ENCODE assay signal across 2 cellular contexts in genomic region chr1:153987621-153988020, GRCh38.
TF ChIP-seq lines count a peak whose summit lies in the region.

No MANE protein-coding gene starts in this region.

TF ChIP-seq in SK-N-SH, 30 proteins besides CTCF, POLR2A, EP300 and RAD21:
- TF ChIP-seq ELF1 (IDR thresholded peaks at IDR 0.05) (no peak), YY1 (IDR thresholded peaks at IDR 0.05; ENCODE audit: low read depth) (no peak), POLR2AphosphoS5 (IDR thresholded peaks at IDR 0.05; ENCODE audit: low read depth, low read length) (no peak), RCOR1 (IDR thresholded peaks at IDR 0.05; ENCODE audit: low read length) (no peak), TAF1 (IDR thresholded peaks at IDR 0.05; ENCODE audit: borderline replicate concordance, low read depth, low read length) (no peak), MAX (IDR thresholded peaks at IDR 0.05; ENCODE audit: low read depth) (no peak), NFIC (IDR thresholded peaks at IDR 0.05; ENCODE audit: borderline replicate concordance) (no peak), IRF3 (IDR thresholded peaks at IDR 0.05; ENCODE audit: low read depth, low read length) (no peak)
- TF ChIP-seq, protein P1, sequence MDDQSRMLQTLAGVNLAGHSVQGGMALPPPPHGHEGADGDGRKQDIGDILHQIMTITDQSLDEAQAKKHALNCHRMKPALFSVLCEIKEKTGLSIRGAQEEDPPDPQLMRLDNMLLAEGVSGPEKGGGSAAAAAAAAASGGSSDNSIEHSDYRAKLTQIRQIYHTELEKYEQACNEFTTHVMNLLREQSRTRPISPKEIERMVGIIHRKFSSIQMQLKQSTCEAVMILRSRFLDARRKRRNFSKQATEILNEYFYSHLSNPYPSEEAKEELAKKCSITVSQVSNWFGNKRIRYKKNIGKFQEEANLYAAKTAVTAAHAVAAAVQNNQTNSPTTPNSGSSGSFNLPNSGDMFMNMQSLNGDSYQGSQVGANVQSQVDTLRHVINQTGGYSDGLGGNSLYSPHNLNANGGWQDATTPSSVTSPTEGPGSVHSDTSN (IDR thresholded peaks at IDR 0.05): no peak

TF ChIP-seq in SK-N-SH treated with all-trans-retinoic acid at 6 μM for 48 hours, 23 proteins besides CTCF, POLR2A, EP300 and RAD21:
- TF ChIP-seq TOX (CRISPR knock-in tag; IDR thresholded peaks at IDR 0.05; ENCODE audit: borderline replicate concordance) (no peak), GLIS3 (CRISPR knock-in tag; IDR thresholded peaks at IDR 0.05) (no peak), PATZ1 (CRISPR knock-in tag; IDR thresholded peaks at IDR 0.05; ENCODE audit: borderline replicate concordance) (no peak), SNAI2 (CRISPR knock-in tag; IDR thresholded peaks at IDR 0.05) (no peak), ZNF8 (CRISPR knock-in tag; IDR thresholded peaks at IDR 0.05) (no peak), CREB5 (CRISPR knock-in tag; IDR thresholded peaks at IDR 0.05; ENCODE audit: low read depth) (no peak), ZNF565 (CRISPR knock-in tag; conservative IDR thresholded peaks at IDR 0.05; ENCODE audit: low read depth) (no peak), ZC3H10 (CRISPR knock-in tag; IDR thresholded peaks at IDR 0.05) (no peak), OSR1 (CRISPR knock-in tag; IDR thresholded peaks at IDR 0.05) (no peak), RARB (CRISPR knock-in tag; IDR thresholded peaks at IDR 0.05) (no peak), ARNTL (CRISPR knock-in tag; IDR thresholded peaks at IDR 0.05; ENCODE audit: borderline replicate concordance, low read depth) (no peak), PPARA (CRISPR knock-in tag; IDR thresholded peaks at IDR 0.05; ENCODE audit: borderline replicate concordance) (no peak)
- TF ChIP-seq, protein P2, sequence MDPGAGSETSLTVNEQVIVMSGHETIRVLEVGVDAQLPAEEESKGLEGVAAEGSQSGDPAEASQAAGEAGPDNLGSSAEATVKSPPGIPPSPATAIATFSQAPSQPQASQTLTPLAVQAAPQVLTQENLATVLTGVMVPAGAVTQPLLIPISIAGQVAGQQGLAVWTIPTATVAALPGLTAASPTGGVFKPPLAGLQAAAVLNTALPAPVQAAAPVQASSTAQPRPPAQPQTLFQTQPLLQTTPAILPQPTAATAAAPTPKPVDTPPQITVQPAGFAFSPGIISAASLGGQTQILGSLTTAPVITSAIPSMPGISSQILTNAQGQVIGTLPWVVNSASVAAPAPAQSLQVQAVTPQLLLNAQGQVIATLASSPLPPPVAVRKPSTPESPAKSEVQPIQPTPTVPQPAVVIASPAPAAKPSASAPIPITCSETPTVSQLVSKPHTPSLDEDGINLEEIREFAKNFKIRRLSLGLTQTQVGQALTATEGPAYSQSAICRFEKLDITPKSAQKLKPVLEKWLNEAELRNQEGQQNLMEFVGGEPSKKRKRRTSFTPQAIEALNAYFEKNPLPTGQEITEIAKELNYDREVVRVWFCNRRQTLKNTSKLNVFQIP (CRISPR knock-in tag; IDR thresholded peaks at IDR 0.05; ENCODE audit: borderline replicate concordance, low read depth): no peak
- TF ChIP-seq, protein P3, sequence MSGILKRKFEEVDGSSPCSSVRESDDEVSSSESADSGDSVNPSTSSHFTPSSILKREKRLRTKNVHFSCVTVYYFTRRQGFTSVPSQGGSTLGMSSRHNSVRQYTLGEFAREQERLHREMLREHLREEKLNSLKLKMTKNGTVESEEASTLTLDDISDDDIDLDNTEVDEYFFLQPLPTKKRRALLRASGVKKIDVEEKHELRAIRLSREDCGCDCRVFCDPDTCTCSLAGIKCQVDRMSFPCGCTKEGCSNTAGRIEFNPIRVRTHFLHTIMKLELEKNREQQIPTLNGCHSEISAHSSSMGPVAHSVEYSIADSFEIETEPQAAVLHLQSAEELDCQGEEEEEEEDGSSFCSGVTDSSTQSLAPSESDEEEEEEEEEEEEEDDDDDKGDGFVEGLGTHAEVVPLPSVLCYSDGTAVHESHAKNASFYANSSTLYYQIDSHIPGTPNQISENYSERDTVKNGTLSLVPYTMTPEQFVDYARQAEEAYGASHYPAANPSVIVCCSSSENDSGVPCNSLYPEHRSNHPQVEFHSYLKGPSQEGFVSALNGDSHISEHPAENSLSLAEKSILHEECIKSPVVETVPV (CRISPR knock-in tag; IDR thresholded peaks at IDR 0.05): no peak
